16 cellular contexts compared by ENCODE assay signal in genomic region chr10:869171-869570, GRCh38.
"Had no signal": no experiment of that assay in that cellular context is flagged by ENCODE, and none has a peak within 500 bp of the region (broad histone marks: within the 10 kb centered on the region; RNA-seq: fewer than 3 reads in every experiment).

No MANE protein-coding gene starts in this region.

- H3K4me1 Mint-ChIP-seq: endodermal cell, neural progenitor cell had no signal

- H3K4me2 ChIP-seq: neural progenitor cell had no signal

- H3K4me1 ChIP-seq: neural progenitor cell had no signal

- H3K4me3 ChIP-seq: neural progenitor cell, sigmoid colon had no signal

- H3K9me3 ChIP-seq: sigmoid colon had no signal

- H3K27ac Mint-ChIP-seq: activated CD8-positive, alpha-beta T cell treated with anti-CD3 and anti-CD28 coated beads for 36 hours; endodermal cell had no signal

- H3K27me3 ChIP-seq: neural progenitor cell, sigmoid colon had no signal

- DNase-seq: activated CD4-positive, CD25-positive, alpha-beta regulatory T cell; activated CD8-positive, alpha-beta memory T cell treated with anti-CD3 and anti-CD28 coated beads, Interleukin-2, amount 50 U/mL, for 4 hours; activated CD8-positive, alpha-beta T cell treated with anti-CD3 and anti-CD28 coated beads for 36 hours; activated naive CD4-positive, alpha-beta T cell treated with Interleukin-2 at 50 U/mL for 16 hours; central memory CD4-positive, alpha-beta T cell; endodermal cell; left cardiac atrium; mesenchymal stem cell; posterior cingulate gyrus; SHP77 treated with DMSO at 0.1 percent for 48 hours; sigmoid colon; stimulated activated CD4-positive, alpha-beta T cell treated with anti-CD3 and anti-CD28 coated beads, Interleukin-2, amount 100 ng/mL, for 24 hours; stimulated activated naive CD4-positive, alpha-beta T cell treated with Interleukin-2 at 50 U/mL for 16 hours; trophoblast cell had no signal

- H2AFZ ChIP-seq: neural progenitor cell had no signal

- H3K27me3 Mint-ChIP-seq: activated CD8-positive, alpha-beta T cell treated with anti-CD3 and anti-CD28 coated beads for 36 hours had no signal

- H3K27ac ChIP-seq: neural progenitor cell, sigmoid colon had no signal

- ATAC-seq: activated CD8-positive, alpha-beta T cell treated with anti-CD3 and anti-CD28 coated beads for 36 hours had no signal

- H3K9me3 Mint-ChIP-seq: activated CD8-positive, alpha-beta T cell treated with anti-CD3 and anti-CD28 coated beads for 36 hours; endodermal cell; neural progenitor cell; T-helper 1 cell treated with Interleukin-12 subunit alpha and Interleukin-12 subunit beta and Interleukin-4 antibody, amounts not matched to agents 30 μg/mL and 1 μg/mL, for 36 hours had no signal

- H3K4me3 Mint-ChIP-seq: activated CD8-positive, alpha-beta T cell treated with anti-CD3 and anti-CD28 coated beads for 36 hours; endodermal cell; neural progenitor cell; T-helper 1 cell treated with Interleukin-12 subunit alpha and Interleukin-12 subunit beta and Interleukin-4 antibody, amounts not matched to agents 30 μg/mL and 1 μg/mL, for 36 hours had no signal

- H3K9ac ChIP-seq: neural progenitor cell had no signal

- H3K36me3 ChIP-seq: neural progenitor cell had no signal
